ENCODE assay signal across 8 cellular contexts in the genomic region with DNA sequence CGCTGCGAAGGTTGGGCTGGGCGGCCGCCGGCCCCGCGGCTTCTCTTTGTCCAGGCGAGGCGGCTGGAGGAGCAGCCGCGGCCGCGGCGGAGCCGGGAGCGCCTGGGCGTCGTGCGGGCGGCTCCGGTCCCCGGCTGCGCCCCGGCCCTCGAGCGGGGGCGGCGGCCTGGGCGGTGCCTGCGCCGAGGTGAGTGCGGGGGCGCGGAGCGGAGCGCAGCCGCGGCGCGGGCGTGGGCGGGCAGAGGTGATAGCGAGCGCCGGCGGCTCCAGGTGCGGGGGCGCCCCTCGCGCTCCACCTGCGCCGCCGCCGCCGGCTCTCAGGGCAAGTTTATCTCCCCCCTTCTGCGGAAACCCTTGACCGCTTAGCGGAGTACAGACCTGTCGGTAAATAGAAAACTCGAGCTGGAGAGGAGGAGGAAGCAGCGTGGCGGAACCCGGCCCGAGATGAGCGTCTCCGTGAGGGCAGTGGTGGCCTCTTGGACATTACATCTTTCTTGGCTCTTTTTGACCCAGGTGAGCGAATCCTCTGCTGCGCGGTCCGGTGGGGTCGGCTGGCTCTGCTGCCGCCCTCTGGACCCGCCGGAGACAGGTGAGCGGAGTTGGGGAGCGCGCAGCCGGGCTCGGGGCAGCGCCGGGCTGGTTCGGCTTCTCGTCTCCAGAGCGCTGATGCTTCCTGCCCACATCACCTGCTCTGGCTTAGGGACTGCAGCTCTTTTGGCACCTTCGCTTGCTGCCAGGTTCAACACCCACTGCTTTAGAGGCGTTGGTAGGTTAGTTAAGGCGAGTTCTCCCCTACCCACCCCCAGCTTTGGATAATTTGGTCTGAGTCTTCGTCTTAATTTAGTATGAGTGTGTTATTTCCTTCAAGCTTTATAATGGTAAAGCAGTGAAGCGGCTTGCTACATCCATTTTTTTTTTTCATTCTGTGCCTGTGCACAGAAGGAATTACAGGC. TPM values are rescaled to one million over a fixed set of nuclear protein-coding genes. Genes with fewer than 3 reads are reported as not detected.
A peak's percentile ranks its signal among the peaks of the same experiment; 100 is the strongest.
DNase-seq lines count a peak whose midpoint lies in the region; ATAC-seq, FAIRE-seq and TF ChIP-seq lines count a peak whose summit lies in the region.

A gene (plus strand): TSS at position 241 of the 953 bp plus-strand sequence.

- DNase-seq in CD14-positive monocyte (ENCODE audit: low spot score): no peak
- no peak for DNase-seq in NT2/D1 (ENCODE audit: low read depth, low spot score)
- no peak for DNase-seq in cardiac fibroblast (ENCODE audit: low read depth in 2 of 2)
- DNase-seq in HepG2 (ENCODE audit: low spot score): no peak
- DNase-seq in Ammon's horn (ENCODE audit: low spot score): no peak
- DNase-seq in AG08395 (ENCODE audit: low spot score): no peak

- H2AFZ ChIP-seq in HepG2 (ENCODE audit: low read length): no peak within 1 kb of the TSS

- no peak for TF ChIP-seq RAD21 in HepG2 (CRISPR knock-in tag; IDR thresholded peaks at IDR 0.05)

- H3K36me3 Mint-ChIP-seq in CD14-positive monocyte: peaks cover 0 to 4% of the 10 kb centered on the region in 2 donors
- H3K36me3 Mint-ChIP-seq in stimulated activated naive CD8-positive, alpha-beta T cell treated with anti-CD3 and anti-CD28 coated beads, Interleukin-15, Interleukin-2, amounts not matched to agents 100 ng/mL and 50 ng/mL, for 24 hours (ENCODE audit: low read depth): no peaks in the 10 kb centered on the region

- no peak within 1 kb of the TSS for H3K27ac Mint-ChIP-seq in CD14-positive monocyte
- H3K27ac Mint-ChIP-seq in stimulated activated naive CD8-positive, alpha-beta T cell treated with anti-CD3 and anti-CD28 coated beads, Interleukin-15, Interleukin-2, amounts not matched to agents 100 ng/mL and 50 ng/mL, for 24 hours: no peak within 1 kb of the TSS

- no peak for TF ChIP-seq EP300 in HepG2 (IDR thresholded peaks at IDR 0.05; ENCODE audit: low read depth in 2 of 2, low read length in 2 of 2)
- TF ChIP-seq EP300 in HepG2 (CRISPR knock-in tag; IDR thresholded peaks at IDR 0.05; ENCODE audit: borderline replicate concordance): no peak

- intact Hi-C loops in CD14-positive monocyte (cut with micrococcal nuclease) (no loop called here), HepG2 (cut with micrococcal nuclease; ENCODE audit: unreplicated experiment) (no loop called here)

- H3K4me3 Mint-ChIP-seq in CD14-positive monocyte: peak within 1 kb of the TSS; percentile 72 to 88
- H3K4me3 Mint-ChIP-seq in stimulated activated naive CD8-positive, alpha-beta T cell treated with anti-CD3 and anti-CD28 coated beads, Interleukin-15, Interleukin-2, amounts not matched to agents 100 ng/mL and 50 ng/mL, for 24 hours: peak within 1 kb of the TSS; percentile 56

- H4K20me1 ChIP-seq in HepG2 (ENCODE audit: insufficient read depth, low read length): no peaks in the 10 kb centered on the region

- FAIRE-seq in HepG2 (lab: Jason Lieb, UNC): no peak

- no peak for TF ChIP-seq POLR2A in HepG2 (IDR thresholded peaks at IDR 0.05; ENCODE audit: insufficient read depth in 1 of 2, low read depth in 2 of 2, low read length in 2 of 2)

- H3K4me1 ChIP-seq in NT2/D1 (ENCODE audit: insufficient read depth, insufficient read length) (no peaks in the 10 kb centered on the region), HepG2 (ENCODE audit: insufficient read depth, low read length) (no peaks in the 10 kb centered on the region)

- H3K4me1 Mint-ChIP-seq in CD14-positive monocyte: peaks cover 16% of the 10 kb centered on the region
- H3K4me1 Mint-ChIP-seq in stimulated activated naive CD8-positive, alpha-beta T cell treated with anti-CD3 and anti-CD28 coated beads, Interleukin-15, Interleukin-2, amounts not matched to agents 100 ng/mL and 50 ng/mL, for 24 hours (ENCODE audit: low read depth): peaks cover 9% of the 10 kb centered on the region

- peak within 1 kb of the TSS; percentile 56 for H3K9ac ChIP-seq in NT2/D1 (ENCODE audit: insufficient read length, low read depth)
- no peak within 1 kb of the TSS for H3K9ac ChIP-seq in HepG2 (ENCODE audit: insufficient read depth, low read depth, low read length)

- H3K9me3 ChIP-seq in NT2/D1 (ENCODE audit: insufficient read depth, low read length) (peaks cover 42% of the 10 kb centered on the region; the same call in 1 of the 2 replicates), HepG2 (ENCODE audit: low read length) (no peaks in the 10 kb centered on the region)

- H3K4me2 ChIP-seq in HepG2 (ENCODE audit: low read depth, low read length): peak within 1 kb of the TSS; percentile 57

- TF ChIP-seq CTCF in CD14-positive monocyte (IDR thresholded peaks at IDR 0.05) (no peak), cardiac fibroblast (IDR thresholded peaks at IDR 0.05; ENCODE audit: low read depth, low read length) (no peak), HepG2 (CRISPR knock-in tag; IDR thresholded peaks at IDR 0.05) (no peak)

- no TSS peak for BruUV-seq in HepG2 (replicated peaks; lab: Mats Ljungman, UMichigan)

- 20% methylated on average over 13 of the region's 89 CpGs for WGBS in HepG2 (ENCODE audit: low lambda C conversion rate)

- H3K36me3 ChIP-seq in NT2/D1 (ENCODE audit: insufficient read depth, insufficient read length, low read length) (no peaks in the 10 kb centered on the region), HepG2 (replicated peaks in 1 of 2; ENCODE audit: control insufficient read depth in 1 of 2, insufficient read depth in 2 of 2, low read length in 2 of 2) (no peaks in the 10 kb centered on the region)

- ATAC-seq in GM21528 (IDR thresholded peaks at IDR 0.05; ENCODE audit: low FRiP score, unreplicated experiment): peak; percentile 34
- peak; percentile 14; the same call in 2 of the 3 replicates for ATAC-seq in HepG2

- in situ Hi-C loops in HepG2 (cut with HindIII; ENCODE audit: extremely low pct_ligation_motif_present, low pct_unique_long_range_greater_than_20kb): loop anchor here (10.0 to 25.0 kb wide), 2 partner anchors 554 to 892 kb away; no protein-coding TSS in a partner anchor

- POLR2A ChIA-PET in HepG2 (lab: Yijun Ruan, JAX): no interaction called here

- no peak within 1 kb of the TSS for H3K27ac ChIP-seq in HepG2 (ENCODE audit: extremely low read length, insufficient read depth, low read length)

- peaks cover 19 to 60% (median 44%) of the 10 kb centered on the region in 3 donors for H3K27me3 Mint-ChIP-seq in CD14-positive monocyte (ENCODE audit: low read depth in 3 of 3)
- H3K27me3 Mint-ChIP-seq in stimulated activated naive CD8-positive, alpha-beta T cell treated with anti-CD3 and anti-CD28 coated beads, Interleukin-15, Interleukin-2, amounts not matched to agents 100 ng/mL and 50 ng/mL, for 24 hours: peaks cover 71% of the 10 kb centered on the region

- CTCF ChIA-PET in HepG2 (lab: Yijun Ruan, JAX; ENCODE audit: low intra/inter-chr PET ratio, low total read pairs): interaction anchor here (0.9 kb wide), 1 partner anchor 543 kb away, joined by 3 read pairs; no protein-coding TSS in a partner anchor

- H3K27me3 ChIP-seq in NT2/D1 (ENCODE audit: insufficient read depth, insufficient read length) (peaks cover 34% of the 10 kb centered on the region), HepG2 (ENCODE audit: control insufficient read depth in 1 of 2, insufficient read depth in 2 of 2, low read length in 2 of 2) (peaks cover 0 to 9% of the 10 kb centered on the region in 2 experiments; a peak in 2 of 5 replicates)

- H3K79me2 ChIP-seq in HepG2 (ENCODE audit: insufficient read depth, low read length): no peaks in the 10 kb centered on the region

- peaks cover 9 to 26% (median 19%) of the 10 kb centered on the region in 7 donors for H3K9me3 Mint-ChIP-seq in CD14-positive monocyte
- no peaks in the 10 kb centered on the region for H3K9me3 Mint-ChIP-seq in stimulated activated naive CD8-positive, alpha-beta T cell treated with anti-CD3 and anti-CD28 coated beads, Interleukin-15, Interleukin-2, amounts not matched to agents 100 ng/mL and 50 ng/mL, for 24 hours

- H3K4me3 ChIP-seq in NT2/D1 (ENCODE audit: insufficient read length, low read depth) (peak within 1 kb of the TSS; percentile 57), cardiac fibroblast (replicated peaks in 1 of 2; ENCODE audit: low read depth in 2 of 2, low read length in 2 of 2) (peak within 1 kb of the TSS; percentile 5 to 32), HepG2 (replicated peaks in 1 of 3; ENCODE audit: insufficient read depth in 1 of 3, low read depth in 2 of 3, low read length in 3 of 3) (peak within 1 kb of the TSS; percentile 4 to 52 (median 6); a peak in 2 of 6 replicates)

TF ChIP-seq in HepG2, 621 proteins besides CTCF, POLR2A, EP300 and RAD21 (continues in another document):
- TF ChIP-seq ZNF496 (CRISPR knock-in tag; IDR thresholded peaks at IDR 0.05; ENCODE audit: insufficient replicate concordance): no peak

RNA-seq across cellular contexts. Expression of the gene that starts here (rescaled TPM):
- polyA plus RNA-seq in CD14-positive monocyte: not detected
- not detected in 2 replicates for total RNA-seq in HepG2 (2016; rRNA removed; fragmentation: Illumina TruSeq; extraction: Trizol)
- total RNA-seq in HepG2 (2016; cell fraction: cytosol; rRNA removed; fragmentation: Illumina TruSeq; extraction: Trizol; ENCODE audit: low read depth): not detected in 2 replicates
- total RNA-seq in HepG2 (2016; cell fraction: insoluble cytoplasmic fraction; rRNA removed; fragmentation: Illumina TruSeq; extraction: Trizol): not detected in 2 replicates
- not detected in 2 replicates for total RNA-seq in HepG2 (2016; cell fraction: membrane; rRNA removed; fragmentation: Illumina TruSeq; extraction: Trizol)
- total RNA-seq in HepG2 (2016; cell fraction: nucleus; rRNA removed; fragmentation: Illumina TruSeq; extraction: Trizol): not detected in 2 replicates
- not detected in 2 replicates for polyA plus RNA-seq in HepG2 (2011; rRNA removed)
- not detected in 2 replicates for polyA plus RNA-seq in HepG2 (2011; cell fraction: cytosol; rRNA removed)
- polyA plus RNA-seq in HepG2 (2011; cell fraction: nucleus; rRNA removed): not detected in 2 replicates
- polyA plus RNA-seq in HepG2 (2012): not detected in 2 replicates
- not detected in 2 replicates for polyA plus RNA-seq in HepG2 (2016; cell fraction: cytosol; fragmentation: Illumina TruSeq; extraction: Trizol; ENCODE audit: low read depth)
- polyA plus RNA-seq in HepG2 (2016; cell fraction: insoluble cytoplasmic fraction; fragmentation: Illumina TruSeq; extraction: Trizol; ENCODE audit: low read depth): not detected in 2 replicates
- not detected in 2 replicates for polyA plus RNA-seq in HepG2 (2016; cell fraction: membrane; fragmentation: Illumina TruSeq; extraction: Trizol; ENCODE audit: low read depth)
- not detected in 2 replicates for polyA plus RNA-seq in HepG2 (2016; cell fraction: nucleus; fragmentation: Illumina TruSeq; extraction: Trizol; ENCODE audit: insufficient read depth, low read depth)
- polyA minus RNA-seq in HepG2 (2011; rRNA and poly(A)+ RNA removed; ENCODE audit: low replicate concordance): 9.8 TPM in 1 of 2 replicates, not detected in the other
- polyA minus RNA-seq in HepG2 (2011; cell fraction: cytosol; rRNA and poly(A)+ RNA removed): not detected in 2 replicates
- polyA minus RNA-seq in HepG2 (2011; cell fraction: nucleus; rRNA and poly(A)+ RNA removed): not detected in 2 replicates

Comparison
In these comparisons a context has a peak if more than half of its experiments do, and no peak if none do; other contexts are left out.
1. H3K4me3 ChIP-seq: peak in every context shown above with its lines; median percentile 57 in NT2/D1; 18 in cardiac fibroblast; 6 in HepG2.